ENCODE assay signal across 1 cellular context in the genomic region with DNA sequence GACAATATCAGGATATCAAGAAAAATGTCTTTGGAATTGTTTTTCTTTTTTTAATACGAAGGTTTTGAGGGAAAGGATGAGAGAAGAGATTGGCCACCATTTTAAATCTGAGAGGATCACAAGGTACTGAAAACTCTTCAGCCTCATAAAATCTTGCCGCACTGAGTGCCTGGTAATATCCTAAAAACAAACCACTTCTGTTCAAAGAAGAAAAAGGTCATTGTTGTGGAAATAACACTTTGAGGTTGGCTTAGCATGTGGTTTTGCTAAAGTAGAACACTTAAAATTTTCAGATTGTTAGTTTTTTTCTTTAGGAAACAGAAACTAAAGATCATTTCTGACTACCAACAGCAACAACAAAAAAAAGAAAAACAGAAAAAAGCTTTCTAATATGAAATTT.
TF ChIP-seq lines count a peak whose summit lies in the region.

No MANE protein-coding gene starts in this region.

TF ChIP-seq in GM12878, 131 proteins besides CTCF, POLR2A, EP300 and RAD21 (continues in another document):
- TF ChIP-seq NR2C1 (IDR thresholded peaks at IDR 0.05) (no peak), YBX1 (IDR thresholded peaks at IDR 0.05) (no peak), CEBPB (IDR thresholded peaks at IDR 0.05; ENCODE audit: borderline replicate concordance in 1 of 2, low read depth in 2 of 2, low read length in 2 of 2) (no peak), NR2C2 (IDR thresholded peaks at IDR 0.05; ENCODE audit: borderline replicate concordance, control insufficient read depth, insufficient read length, low read depth) (no peak), MEF2B (IDR thresholded peaks at IDR 0.05; ENCODE audit: partially characterized antibody, poor library complexity, severe bottlenecking) (peak; percentile 29), CEBPZ (IDR thresholded peaks at IDR 0.05; ENCODE audit: low read depth, low read length) (no peak), STAT1 (conservative IDR thresholded peaks at IDR 0.05) (no peak), FOXM1 (IDR thresholded peaks at IDR 0.05; ENCODE audit: low read depth, low read length) (no peak), MTA2 (IDR thresholded peaks at IDR 0.05; ENCODE audit: low read depth) (peak; percentile 71), EZH2 (IDR thresholded peaks at IDR 0.05; ENCODE audit: borderline replicate concordance, control insufficient read depth, low read depth, low read length) (no peak), ZNF622 (IDR thresholded peaks at IDR 0.05) (no peak), PBX3 (IDR thresholded peaks at IDR 0.05; ENCODE audit: insufficient replicate concordance, low read depth, low read length) (no peak), TBL1XR1 (IDR thresholded peaks at IDR 0.05; ENCODE audit: low read depth, low read length) (no peak), SRF (IDR thresholded peaks at IDR 0.05; ENCODE audit: low read depth in 2 of 2, low read length in 2 of 2) (no peak), MYB (IDR thresholded peaks at IDR 0.05; ENCODE audit: borderline replicate concordance, low read depth, low read length) (no peak), POU2F2 (IDR thresholded peaks at IDR 0.05; ENCODE audit: borderline replicate concordance, low read depth, low read length) (no peak), SMAD5 (IDR thresholded peaks at IDR 0.05; ENCODE audit: low read depth) (no peak), TCF12 (IDR thresholded peaks at IDR 0.05; ENCODE audit: low read depth, low read length) (no peak), NFXL1 (IDR thresholded peaks at IDR 0.05; ENCODE audit: borderline replicate concordance) (no peak), TCF7 (IDR thresholded peaks at IDR 0.05; ENCODE audit: borderline replicate concordance) (no peak), ZNF384 (IDR thresholded peaks at IDR 0.05; ENCODE audit: borderline replicate concordance, low read depth, low read length) (peak; percentile 62; the same call in 1 of the 2 replicates), RELA (IDR thresholded peaks at IDR 0.05; ENCODE audit: borderline replicate concordance, partially characterized antibody) (no peak), NR2F1 (conservative IDR thresholded peaks at IDR 0.05) (0 out of 2 replicates have a peak, but pooled peaks have one; percentile 48), EED (IDR thresholded peaks at IDR 0.05; ENCODE audit: low read depth) (no peak), ATF7 (IDR thresholded peaks at IDR 0.05; ENCODE audit: low read depth) (0 out of 2 replicates have a peak, but pooled peaks have one; percentile 34), CREB1 (IDR thresholded peaks at IDR 0.05; ENCODE audit: low read depth) (no peak), RFX5 (IDR thresholded peaks at IDR 0.05; ENCODE audit: low read depth, low read length) (no peak), TARDBP (IDR thresholded peaks at IDR 0.05; ENCODE audit: borderline replicate concordance) (no peak), ZNF687 (IDR thresholded peaks at IDR 0.05) (no peak), IKZF2 (IDR thresholded peaks at IDR 0.05) (peak in 1 of 2 experiments; percentile 24; a peak in 2 of 4 replicates), KDM1A (IDR thresholded peaks at IDR 0.05; ENCODE audit: borderline replicate concordance) (no peak), RAD51 (IDR thresholded peaks at IDR 0.05) (no peak), NRF1 (conservative IDR thresholded peaks at IDR 0.05; ENCODE audit: low read depth, low read length) (no peak), NFIC (IDR thresholded peaks at IDR 0.05; ENCODE audit: low read depth, low read length) (no peak), JUNB (IDR thresholded peaks at IDR 0.05) (no peak), BACH1 (IDR thresholded peaks at IDR 0.05; ENCODE audit: borderline replicate concordance) (no peak), RELB (IDR thresholded peaks at IDR 0.05; ENCODE audit: low read depth) (peak; percentile 61; the same call in 1 of the 2 replicates), SMC3 (IDR thresholded peaks at IDR 0.05; ENCODE audit: borderline replicate concordance, low read length) (no peak), CREM (IDR thresholded peaks at IDR 0.05; ENCODE audit: low read depth) (no peak), MTA3 (IDR thresholded peaks at IDR 0.05; ENCODE audit: borderline replicate concordance, low read length) (no peak), ATF2 (IDR thresholded peaks at IDR 0.05; ENCODE audit: low read length) (no peak), RUNX3 (IDR thresholded peaks at IDR 0.05; ENCODE audit: low read length) (no peak), SIN3A (IDR thresholded peaks at IDR 0.05; ENCODE audit: low read depth, low read length) (no peak), HCFC1 (IDR thresholded peaks at IDR 0.05; ENCODE audit: low read length) (no peak)
- TF ChIP-seq, protein P1, sequence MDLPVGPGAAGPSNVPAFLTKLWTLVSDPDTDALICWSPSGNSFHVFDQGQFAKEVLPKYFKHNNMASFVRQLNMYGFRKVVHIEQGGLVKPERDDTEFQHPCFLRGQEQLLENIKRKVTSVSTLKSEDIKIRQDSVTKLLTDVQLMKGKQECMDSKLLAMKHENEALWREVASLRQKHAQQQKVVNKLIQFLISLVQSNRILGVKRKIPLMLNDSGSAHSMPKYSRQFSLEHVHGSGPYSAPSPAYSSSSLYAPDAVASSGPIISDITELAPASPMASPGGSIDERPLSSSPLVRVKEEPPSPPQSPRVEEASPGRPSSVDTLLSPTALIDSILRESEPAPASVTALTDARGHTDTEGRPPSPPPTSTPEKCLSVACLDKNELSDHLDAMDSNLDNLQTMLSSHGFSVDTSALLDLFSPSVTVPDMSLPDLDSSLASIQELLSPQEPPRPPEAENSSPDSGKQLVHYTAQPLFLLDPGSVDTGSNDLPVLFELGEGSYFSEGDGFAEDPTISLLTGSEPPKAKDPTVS (IDR thresholded peaks at IDR 0.05; ENCODE audit: low read depth, low read length) = no peak
- TF ChIP-seq, protein P2, sequence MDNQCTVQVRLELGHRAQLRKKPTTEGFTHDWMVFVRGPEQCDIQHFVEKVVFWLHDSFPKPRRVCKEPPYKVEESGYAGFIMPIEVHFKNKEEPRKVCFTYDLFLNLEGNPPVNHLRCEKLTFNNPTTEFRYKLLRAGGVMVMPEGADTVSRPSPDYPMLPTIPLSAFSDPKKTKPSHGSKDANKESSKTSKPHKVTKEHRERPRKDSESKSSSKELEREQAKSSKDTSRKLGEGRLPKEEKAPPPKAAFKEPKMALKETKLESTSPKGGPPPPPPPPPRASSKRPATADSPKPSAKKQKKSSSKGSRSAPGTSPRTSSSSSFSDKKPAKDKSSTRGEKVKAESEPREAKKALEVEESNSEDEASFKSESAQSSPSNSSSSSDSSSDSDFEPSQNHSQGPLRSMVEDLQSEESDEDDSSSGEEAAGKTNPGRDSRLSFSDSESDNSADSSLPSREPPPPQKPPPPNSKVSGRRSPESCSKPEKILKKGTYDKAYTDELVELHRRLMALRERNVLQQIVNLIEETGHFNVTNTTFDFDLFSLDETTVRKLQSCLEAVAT (IDR thresholded peaks at IDR 0.05) = peak; percentile 53; the same call in 1 of the 2 replicates
- TF ChIP-seq, protein P3, sequence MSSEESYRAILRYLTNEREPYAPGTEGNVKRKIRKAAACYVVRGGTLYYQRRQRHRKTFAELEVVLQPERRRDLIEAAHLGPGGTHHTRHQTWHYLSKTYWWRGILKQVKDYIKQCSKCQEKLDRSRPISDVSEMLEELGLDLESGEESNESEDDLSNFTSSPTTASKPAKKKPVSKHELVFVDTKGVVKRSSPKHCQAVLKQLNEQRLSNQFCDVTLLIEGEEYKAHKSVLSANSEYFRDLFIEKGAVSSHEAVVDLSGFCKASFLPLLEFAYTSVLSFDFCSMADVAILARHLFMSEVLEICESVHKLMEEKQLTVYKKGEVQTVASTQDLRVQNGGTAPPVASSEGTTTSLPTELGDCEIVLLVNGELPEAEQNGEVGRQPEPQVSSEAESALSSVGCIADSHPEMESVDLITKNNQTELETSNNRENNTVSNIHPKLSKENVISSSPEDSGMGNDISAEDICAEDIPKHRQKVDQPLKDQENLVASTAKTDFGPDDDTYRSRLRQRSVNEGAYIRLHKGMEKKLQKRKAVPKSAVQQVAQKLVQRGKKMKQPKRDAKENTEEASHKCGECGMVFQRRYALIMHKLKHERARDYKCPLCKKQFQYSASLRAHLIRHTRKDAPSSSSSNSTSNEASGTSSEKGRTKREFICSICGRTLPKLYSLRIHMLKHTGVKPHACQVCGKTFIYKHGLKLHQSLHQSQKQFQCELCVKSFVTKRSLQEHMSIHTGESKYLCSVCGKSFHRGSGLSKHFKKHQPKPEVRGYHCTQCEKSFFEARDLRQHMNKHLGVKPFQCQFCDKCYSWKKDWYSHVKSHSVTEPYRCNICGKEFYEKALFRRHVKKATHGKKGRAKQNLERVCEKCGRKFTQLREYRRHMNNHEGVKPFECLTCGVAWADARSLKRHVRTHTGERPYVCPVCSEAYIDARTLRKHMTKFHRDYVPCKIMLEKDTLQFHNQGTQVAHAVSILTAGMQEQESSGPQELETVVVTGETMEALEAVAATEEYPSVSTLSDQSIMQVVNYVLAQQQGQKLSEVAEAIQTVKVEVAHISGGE (CRISPR knock-in tag; IDR thresholded peaks at IDR 0.05) = no peak
